1 cellular context compared by ENCODE assay signal in genomic region chr17:40191237-40192208, GRCh38.
A peak's percentile ranks its signal among the peaks of the same experiment; 100 is the strongest.
TF ChIP-seq lines count a peak whose summit lies in the region.

No MANE protein-coding gene starts in this region.

TF ChIP-seq in HepG2, 621 proteins besides CTCF, POLR2A, EP300 and RAD21 (continued from another document and continues in another):
- TF ChIP-seq ZHX1 (CRISPR knock-in tag; IDR thresholded peaks at IDR 0.05; ENCODE audit: low read depth) (no peak), CHD4 (IDR thresholded peaks at IDR 0.05; ENCODE audit: borderline replicate concordance, low read length) (no peak), ZNF589 (CRISPR knock-in tag; conservative IDR thresholded peaks at IDR 0.05) (0 out of 2 replicates have a peak, but pooled peaks have one; percentile 48), ZBTB49 (CRISPR knock-in tag; IDR thresholded peaks at IDR 0.05; ENCODE audit: borderline replicate concordance) (no peak), GPN1 (CRISPR knock-in tag; IDR thresholded peaks at IDR 0.05; ENCODE audit: borderline replicate concordance) (no peak), ZNF850 (CRISPR knock-in tag; conservative IDR thresholded peaks at IDR 0.05) (peak; percentile 84), PHB2 (IDR thresholded peaks at IDR 0.05; ENCODE audit: partially characterized antibody) (no peak), ZNF260 (CRISPR knock-in tag; IDR thresholded peaks at IDR 0.05; ENCODE audit: borderline replicate concordance, low read depth) (no peak), MXD1 (CRISPR knock-in tag; IDR thresholded peaks at IDR 0.05) (no peak), ZNF672 (CRISPR knock-in tag; IDR thresholded peaks at IDR 0.05) (no peak), MAFK (conservative IDR thresholded peaks at IDR 0.05 in 1 of 2, IDR thresholded peaks at IDR 0.05 in 1 of 2; ENCODE audit: low read length in 2 of 2) (no peak), ZNF652 (CRISPR knock-in tag; IDR thresholded peaks at IDR 0.05; ENCODE audit: borderline replicate concordance, low read depth) (no peak), ZFP37 (CRISPR knock-in tag; IDR thresholded peaks at IDR 0.05; ENCODE audit: borderline replicate concordance) (no peak), POLR2G (IDR thresholded peaks at IDR 0.05; ENCODE audit: low read depth, low read length) (peak; percentile 35; the same call in 1 of the 2 replicates), ZNF740 (CRISPR knock-in tag; IDR thresholded peaks at IDR 0.05) (no peak), ZNF720 (CRISPR knock-in tag; IDR thresholded peaks at IDR 0.05) (no peak), ZNF362 (CRISPR knock-in tag; IDR thresholded peaks at IDR 0.05; ENCODE audit: borderline replicate concordance) (peak; percentile 51; the same call in 1 of the 2 replicates), SKIL (CRISPR knock-in tag; IDR thresholded peaks at IDR 0.05; ENCODE audit: borderline replicate concordance) (no peak), ZXDC (CRISPR knock-in tag; IDR thresholded peaks at IDR 0.05) (no peak), STAG1 (CRISPR knock-in tag; IDR thresholded peaks at IDR 0.05) (peak; percentile 71), ZNF530 (CRISPR knock-in tag; IDR thresholded peaks at IDR 0.05; ENCODE audit: low read depth) (no peak), MTA1 (CRISPR knock-in tag; IDR thresholded peaks at IDR 0.05; ENCODE audit: borderline replicate concordance) (peak; percentile 52; the same call in 1 of the 2 replicates), ZSCAN21 (CRISPR knock-in tag; IDR thresholded peaks at IDR 0.05; ENCODE audit: borderline replicate concordance) (no peak), GATAD1 (CRISPR knock-in tag; IDR thresholded peaks at IDR 0.05) (peak; percentile 26; the same call in 1 of the 2 replicates), MAFG (CRISPR knock-in tag; IDR thresholded peaks at IDR 0.05) (no peak), ATAD3A (CRISPR knock-in tag; IDR thresholded peaks at IDR 0.05) (no peak), STAT5B (CRISPR knock-in tag; IDR thresholded peaks at IDR 0.05) (no peak), ZNF547 (CRISPR knock-in tag; IDR thresholded peaks at IDR 0.05) (peak; percentile 80; the same call in 1 of the 2 replicates), SMARCC2 (IDR thresholded peaks at IDR 0.05) (no peak), ZNF441 (CRISPR knock-in tag; IDR thresholded peaks at IDR 0.05; ENCODE audit: borderline replicate concordance) (0 out of 2 replicates have a peak, but pooled peaks have one; percentile 20), HOXA5 (CRISPR knock-in tag; IDR thresholded peaks at IDR 0.05) (no peak), SYNCRIP (IDR thresholded peaks at IDR 0.05; ENCODE audit: insufficient read depth, low read depth, low read length) (no peak), ZBTB42 (CRISPR knock-in tag; IDR thresholded peaks at IDR 0.05) (0 out of 2 replicates have a peak, but pooled peaks have one; percentile 41), CBFB (CRISPR knock-in tag; IDR thresholded peaks at IDR 0.05) (no peak), NFE2 (CRISPR knock-in tag; IDR thresholded peaks at IDR 0.05) (no peak), ZNF580 (CRISPR knock-in tag; IDR thresholded peaks at IDR 0.05; ENCODE audit: borderline replicate concordance, low read depth) (peak; percentile 73; the same call in 1 of the 2 replicates), HOXA3 (CRISPR knock-in tag; IDR thresholded peaks at IDR 0.05) (peak; percentile 58; the same call in 1 of the 2 replicates), SSRP1 (CRISPR knock-in tag; IDR thresholded peaks at IDR 0.05) (peak; percentile 31; the same call in 1 of the 2 replicates), TOPORS (CRISPR knock-in tag; IDR thresholded peaks at IDR 0.05) (no peak), ZNF496 (CRISPR knock-in tag; IDR thresholded peaks at IDR 0.05; ENCODE audit: insufficient replicate concordance) (no peak), JUNB (CRISPR knock-in tag; IDR thresholded peaks at IDR 0.05; ENCODE audit: borderline replicate concordance) (no peak), FOSL2 (CRISPR knock-in tag; IDR thresholded peaks at IDR 0.05) (0 out of 2 replicates have a peak, but pooled peaks have one; percentile 31), KMT2A (CRISPR knock-in tag; IDR thresholded peaks at IDR 0.05) (peak; percentile 59; the same call in 1 of the 2 replicates)
- TF ChIP-seq, protein P1, sequence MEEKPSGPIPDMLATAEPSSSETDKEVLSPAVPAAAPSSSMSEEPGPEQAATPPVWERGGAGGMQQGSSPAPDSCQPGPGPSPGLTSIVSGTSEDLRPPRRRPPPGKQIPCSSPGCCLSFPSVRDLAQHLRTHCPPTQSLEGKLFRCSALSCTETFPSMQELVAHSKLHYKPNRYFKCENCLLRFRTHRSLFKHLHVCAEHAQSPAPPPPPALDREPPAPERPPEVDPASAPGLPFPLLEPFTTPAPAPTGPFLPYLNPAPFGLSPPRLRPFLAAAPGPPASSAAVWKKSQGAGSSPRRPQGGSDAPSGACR (CRISPR knock-in tag; IDR thresholded peaks at IDR 0.05) = 0 out of 2 replicates have a peak, but pooled peaks have one; percentile 12
- TF ChIP-seq, protein P2, sequence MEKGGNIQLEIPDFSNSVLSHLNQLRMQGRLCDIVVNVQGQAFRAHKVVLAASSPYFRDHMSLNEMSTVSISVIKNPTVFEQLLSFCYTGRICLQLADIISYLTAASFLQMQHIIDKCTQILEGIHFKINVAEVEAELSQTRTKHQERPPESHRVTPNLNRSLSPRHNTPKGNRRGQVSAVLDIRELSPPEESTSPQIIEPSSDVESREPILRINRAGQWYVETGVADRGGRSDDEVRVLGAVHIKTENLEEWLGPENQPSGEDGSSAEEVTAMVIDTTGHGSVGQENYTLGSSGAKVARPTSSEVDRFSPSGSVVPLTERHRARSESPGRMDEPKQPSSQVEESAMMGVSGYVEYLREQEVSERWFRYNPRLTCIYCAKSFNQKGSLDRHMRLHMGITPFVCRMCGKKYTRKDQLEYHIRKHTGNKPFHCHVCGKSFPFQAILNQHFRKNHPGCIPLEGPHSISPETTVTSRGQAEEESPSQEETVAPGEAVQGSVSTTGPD (CRISPR knock-in tag; IDR thresholded peaks at IDR 0.05) = no peak
- TF ChIP-seq, protein P3, sequence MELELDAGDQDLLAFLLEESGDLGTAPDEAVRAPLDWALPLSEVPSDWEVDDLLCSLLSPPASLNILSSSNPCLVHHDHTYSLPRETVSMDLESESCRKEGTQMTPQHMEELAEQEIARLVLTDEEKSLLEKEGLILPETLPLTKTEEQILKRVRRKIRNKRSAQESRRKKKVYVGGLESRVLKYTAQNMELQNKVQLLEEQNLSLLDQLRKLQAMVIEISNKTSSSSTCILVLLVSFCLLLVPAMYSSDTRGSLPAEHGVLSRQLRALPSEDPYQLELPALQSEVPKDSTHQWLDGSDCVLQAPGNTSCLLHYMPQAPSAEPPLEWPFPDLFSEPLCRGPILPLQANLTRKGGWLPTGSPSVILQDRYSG (CRISPR knock-in tag; IDR thresholded peaks at IDR 0.05) = no peak
- TF ChIP-seq, protein P4, sequence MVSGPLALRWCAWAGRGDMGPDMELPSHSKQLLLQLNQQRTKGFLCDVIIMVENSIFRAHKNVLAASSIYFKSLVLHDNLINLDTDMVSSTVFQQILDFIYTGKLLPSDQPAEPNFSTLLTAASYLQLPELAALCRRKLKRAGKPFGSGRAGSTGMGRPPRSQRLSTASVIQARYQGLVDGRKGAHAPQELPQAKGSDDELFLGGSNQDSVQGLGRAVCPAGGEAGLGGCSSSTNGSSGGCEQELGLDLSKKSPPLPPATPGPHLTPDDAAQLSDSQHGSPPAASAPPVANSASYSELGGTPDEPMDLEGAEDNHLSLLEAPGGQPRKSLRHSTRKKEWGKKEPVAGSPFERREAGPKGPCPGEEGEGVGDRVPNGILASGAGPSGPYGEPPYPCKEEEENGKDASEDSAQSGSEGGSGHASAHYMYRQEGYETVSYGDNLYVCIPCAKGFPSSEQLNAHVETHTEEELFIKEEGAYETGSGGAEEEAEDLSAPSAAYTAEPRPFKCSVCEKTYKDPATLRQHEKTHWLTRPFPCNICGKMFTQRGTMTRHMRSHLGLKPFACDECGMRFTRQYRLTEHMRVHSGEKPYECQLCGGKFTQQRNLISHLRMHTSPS (CRISPR knock-in tag; IDR thresholded peaks at IDR 0.05; ENCODE audit: low read depth) = peak; percentile 32; the same call in 1 of the 2 replicates
